25 cellular contexts compared by ENCODE assay signal in the genomic region with DNA sequence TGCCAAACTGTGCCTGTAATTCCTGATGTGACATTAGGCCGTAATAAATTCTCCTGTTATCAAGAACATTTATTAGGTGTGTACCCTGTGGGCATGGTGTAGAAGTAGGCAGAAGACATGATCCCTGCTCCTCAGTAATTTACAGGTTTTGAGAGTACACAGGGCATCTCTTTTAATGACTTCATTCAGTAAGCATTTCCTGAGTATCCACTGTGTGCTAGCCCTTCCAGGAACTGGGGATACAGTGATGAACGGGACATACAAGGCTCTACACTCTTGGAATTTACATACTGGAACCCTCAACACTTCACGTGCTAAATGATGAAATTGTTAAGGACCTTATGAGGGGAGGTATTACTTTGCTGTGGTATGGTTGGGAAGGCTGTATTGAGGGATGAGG. TPM values are rescaled to one million over a fixed set of nuclear protein-coding genes. Genes with fewer than 3 reads are reported as not detected.
DNase-seq lines count a peak whose midpoint lies in the region; FAIRE-seq and TF ChIP-seq lines count a peak whose summit lies in the region.
"Had no signal": no experiment of that assay in that cellular context is flagged by ENCODE, and none has a peak within 500 bp of the region (broad histone marks: within the 10 kb centered on the region; RNA-seq: fewer than 3 reads in every experiment).

No MANE protein-coding gene starts in this region.

- H3K4me3 ChIP-seq in A673 (ENCODE audit: low read depth, low read length, poor library complexity, severe bottlenecking) (no peak overlapping the region), bronchial epithelial cell (ENCODE audit: low read depth, low read length) (no peak overlapping the region), SJCRH30 (no peak overlapping the region)
- H3K4me3 ChIP-seq: BLaER1 treated with 17β-estradiol and CSF1 and Interleukin-3, amounts not matched to agents 10 nM and 100 nM; gastroesophageal sphincter; HAP-1; K562; stomach had no signal

- H3K27ac ChIP-seq in A673 (ENCODE audit: low read depth, low read length, poor library complexity, severe bottlenecking) (no peak overlapping the region), SJCRH30 (no peak overlapping the region)
- H3K27ac ChIP-seq: BLaER1 treated with 17β-estradiol and CSF1 and Interleukin-3, amounts not matched to agents 10 nM and 100 nM; epithelial cell of prostate; gastroesophageal sphincter; stomach had no signal

- H3K9me3 ChIP-seq in A673 (ENCODE audit: low read depth, low read length, poor library complexity, severe bottlenecking) = no peaks in the 10 kb centered on the region
- 0 out of 2 replicates have a peak, but pooled peaks cover 7% of the 10 kb centered on the region for H3K9me3 ChIP-seq in SJCRH30 (replicated peaks)
- H3K9me3 ChIP-seq: BLaER1 treated with 17β-estradiol and CSF1 and Interleukin-3, amounts not matched to agents 10 nM and 100 nM; Caco-2; gastroesophageal sphincter; HAP-1; stomach had no signal

- POLR2A ChIA-PET in A673 (lab: Charles Lee; ENCODE audit: low non-redundant PET) = no interaction called here

- CTCF ChIA-PET in A673 (lab: Charles Lee) = no interaction called here

- H3K27me3 ChIP-seq in A673 (replicated peaks; ENCODE audit: insufficient read depth, low read depth, low read length, poor library complexity) = no peaks in the 10 kb centered on the region
- no peaks in the 10 kb centered on the region for H3K27me3 ChIP-seq in bronchial epithelial cell (ENCODE audit: control insufficient read depth, insufficient read depth, low read length)
- no peaks in the 10 kb centered on the region for H3K27me3 ChIP-seq in SJCRH30
- H3K27me3 ChIP-seq: BLaER1 treated with 17β-estradiol and CSF1 and Interleukin-3, amounts not matched to agents 10 nM and 100 nM; gastroesophageal sphincter; stomach had no signal

- intact Hi-C loops in A673 (cut with micrococcal nuclease; ENCODE audit: unreplicated experiment) = no loop called here
- intact Hi-C loops in head of caudate nucleus (cut with DNase I) = no loop called here

- DNase-seq in A673 (ENCODE audit: low spot score) (peak; percentile 41), HT1080 (ENCODE audit: low read depth) (peak; percentile 62), bronchial epithelial cell (ENCODE audit: low read depth) (peak; percentile 21), islet precursor cell (peak; percentile 54), head of caudate nucleus (no peak), SJCRH30 (no peak), OCI-M2 (lab: John Stamatoyannopoulos, UW; ENCODE audit: unreplicated experiment) (no peak)
- DNase-seq in activated CD4-positive, alpha-beta T cell treated with anti-CD3 and anti-CD28 coated beads for 48 hours = no peak
- DNase-seq: activated CD4-positive, CD25-positive, alpha-beta regulatory T cell; activated CD8-positive, alpha-beta T cell treated with anti-CD3 and anti-CD28 coated beads for 36 hours; amygdala; Caco-2; natural killer cell; NCI-H146; NCI-H2171; NCI-H524 treated with DMSO at 0.1 percent for 48 hours; right cardiac atrium; stomach; T1000; trophoblast cell had no signal

- FAIRE-seq in bronchial epithelial cell (lab: Jason Lieb, UNC) = no peak
- FAIRE-seq: K562 had no signal

- TF ChIP-seq CTCF in A673 (conservative IDR thresholded peaks at IDR 0.05; ENCODE audit: low read depth, low read length) = no peak
- TF ChIP-seq CTCF in bronchial epithelial cell (IDR thresholded peaks at IDR 0.05; ENCODE audit: insufficient read depth, low read length, severe bottlenecking) = no peak

- H3K36me3 ChIP-seq in A673 (ENCODE audit: insufficient read depth, low read length, poor library complexity, severe bottlenecking) = no peaks in the 10 kb centered on the region
- no peaks in the 10 kb centered on the region for H3K36me3 ChIP-seq in bronchial epithelial cell (ENCODE audit: control insufficient read depth, insufficient read depth, low read length)
- no peaks in the 10 kb centered on the region for H3K36me3 ChIP-seq in SJCRH30
- H3K36me3 ChIP-seq: gastroesophageal sphincter, HAP-1, stomach had no signal

- BruUV-seq in A673 (replicated peaks; lab: Mats Ljungman, UMichigan) = no TSS peak

- H3K4me1 ChIP-seq in A673 (ENCODE audit: insufficient read depth, low read length, poor library complexity, severe bottlenecking) (peaks cover 34% of the 10 kb centered on the region), SJCRH30 (peaks cover 17% of the 10 kb centered on the region)
- H3K4me1 ChIP-seq: Caco-2 had no signal

RNA-seq across cellular contexts. Expression of a gene that starts 30.2 kb away (rescaled TPM):
- total RNA-seq in A673 (2021) (38.7 and 45.1 TPM in 2 replicates), bronchial epithelial cell (11.8 and 19.7 TPM in 2 replicates)
- 25.7 and 26.2 TPM in 2 replicates for total RNA-seq in HT1080 (2014; rRNA removed; shearing (Covaris generic))
- polyA plus RNA-seq in HT1080 (2015; cell fraction: cytosol; rRNA removed) = 15.3 TPM in 2 replicates
- 47.2 and 56.4 TPM in 2 replicates for polyA plus RNA-seq in HT1080 (2015; cell fraction: nucleus; rRNA removed)
- total RNA-seq in SJCRH30 (2014; rRNA removed; shearing (Covaris generic)) = 23.1 and 33.2 TPM in 2 replicates

Comparison
In these comparisons a context has a peak if more than half of its experiments do, and no peak if none do; other contexts are left out.
1. DNase-seq: peak in A673 (single experiment), HT1080 (single experiment), bronchial epithelial cell (single experiment) and islet precursor cell (single experiment); none in head of caudate nucleus (0 of 42), activated CD4-positive, alpha-beta T cell treated with anti-CD3 and anti-CD28 coated beads for 48 hours (single experiment), SJCRH30 (0 of 2) and OCI-M2 (single experiment).